Comparison of ENCODE assay signal across 8 cellular contexts in genomic region chr2:71995067-71995665, GRCh38.
DNase-seq lines count a peak whose midpoint lies in the region; ATAC-seq and TF ChIP-seq lines count a peak whose summit lies in the region.

No MANE protein-coding gene starts in this region.

- intact Hi-C loops in heart left ventricle (cut with DNase I): loop anchor here in 7 of 10 donors (1.0 to 10.0 kb wide), 6 partner anchors 70 to 450 kb away; no protein-coding TSS in a partner anchor
- intact Hi-C loops in Right ventricle myocardium inferior (cut with DNase I): loop anchor here (5.0 kb wide), 2 partner anchors 193 to 448 kb away; no protein-coding TSS in a partner anchor

- no peaks in the 10 kb centered on the region for H3K27me3 Mint-ChIP-seq in mesothelial cell of epicardium (ENCODE audit: low read depth)

- no peak overlapping the region for H3K4me3 Mint-ChIP-seq in mesothelial cell of epicardium

- peaks cover 5% of the 10 kb centered on the region for H3K4me1 Mint-ChIP-seq in mesothelial cell of epicardium

- TF ChIP-seq CTCF in heart left ventricle (IDR thresholded peaks at IDR 0.05) (peak in 10 of 12 donors; percentile 9 to 53 (median 36)), mesothelial cell of epicardium (IDR thresholded peaks at IDR 0.05; ENCODE audit: unreplicated experiment) (no peak)

- no peak overlapping the region for H3K27ac ChIP-seq in heart left ventricle

- H3K36me3 Mint-ChIP-seq in mesothelial cell of epicardium: no peaks in the 10 kb centered on the region

- H3K27me3 ChIP-seq in heart left ventricle: peaks cover 0 to 9% (median 0%) of the 10 kb centered on the region in 9 donors

- DNase-seq in heart left ventricle: no peak
- no peak for DNase-seq in Right ventricle myocardium inferior (ENCODE audit: missing footprints)
- peak; percentile 71 for DNase-seq in RPMI7951 (ENCODE audit: low read depth)
- DNase-seq in fibroblast of peridontal ligament (ENCODE audit: extremely low read depth): peak; percentile 56
- DNase-seq in stimulated activated CD4-positive, alpha-beta T cell treated with anti-CD3 and anti-CD28 coated beads, Interleukin-1b, Interleukin-23, amount 100 ng/mL, for 48 hours: no peak
- no peak for DNase-seq in mesothelial cell of epicardium (ENCODE audit: low spot score in 2 of 2, unreplicated experiment in 2 of 2)
- DNase-seq in anterior cingulate cortex (lab: John Stamatoyannopoulos, UW): no peak
- DNase-seq in foreskin melanocyte: no peak

- no peaks in the 10 kb centered on the region for H3K9me3 Mint-ChIP-seq in mesothelial cell of epicardium

- no peaks in the 10 kb centered on the region for H3K36me3 ChIP-seq in heart left ventricle

- no peaks in the 10 kb centered on the region for H3K4me1 ChIP-seq in heart left ventricle

- WGBS in heart left ventricle, 4 donors: 71 to 89% (median 81%) methylated on average over 3 of the region's 3 CpGs

- TF ChIP-seq POLR2A in heart left ventricle (IDR thresholded peaks at IDR 0.05): no peak

- H3K9me3 ChIP-seq in heart left ventricle: no peaks in the 10 kb centered on the region

- H3K27ac Mint-ChIP-seq in mesothelial cell of epicardium: no peak overlapping the region

- H3K4me3 ChIP-seq in heart left ventricle: no peak overlapping the region

- ATAC-seq in heart left ventricle (no peak), Right ventricle myocardium inferior (no peak)

Comparison
In these comparisons a context has a peak if more than half of its experiments do, and no peak if none do; other contexts are left out.
1. DNase-seq: peak in RPMI7951 (single experiment) and fibroblast of peridontal ligament (single experiment); none in heart left ventricle (0 of 5), Right ventricle myocardium inferior (single experiment), stimulated activated CD4-positive, alpha-beta T cell treated with anti-CD3 and anti-CD28 coated beads, Interleukin-1b, Interleukin-23, amount 100 ng/mL, for 48 hours (single experiment), mesothelial cell of epicardium (0 of 2), anterior cingulate cortex (0 of 58) and foreskin melanocyte (single experiment).